In the genomic region with DNA sequence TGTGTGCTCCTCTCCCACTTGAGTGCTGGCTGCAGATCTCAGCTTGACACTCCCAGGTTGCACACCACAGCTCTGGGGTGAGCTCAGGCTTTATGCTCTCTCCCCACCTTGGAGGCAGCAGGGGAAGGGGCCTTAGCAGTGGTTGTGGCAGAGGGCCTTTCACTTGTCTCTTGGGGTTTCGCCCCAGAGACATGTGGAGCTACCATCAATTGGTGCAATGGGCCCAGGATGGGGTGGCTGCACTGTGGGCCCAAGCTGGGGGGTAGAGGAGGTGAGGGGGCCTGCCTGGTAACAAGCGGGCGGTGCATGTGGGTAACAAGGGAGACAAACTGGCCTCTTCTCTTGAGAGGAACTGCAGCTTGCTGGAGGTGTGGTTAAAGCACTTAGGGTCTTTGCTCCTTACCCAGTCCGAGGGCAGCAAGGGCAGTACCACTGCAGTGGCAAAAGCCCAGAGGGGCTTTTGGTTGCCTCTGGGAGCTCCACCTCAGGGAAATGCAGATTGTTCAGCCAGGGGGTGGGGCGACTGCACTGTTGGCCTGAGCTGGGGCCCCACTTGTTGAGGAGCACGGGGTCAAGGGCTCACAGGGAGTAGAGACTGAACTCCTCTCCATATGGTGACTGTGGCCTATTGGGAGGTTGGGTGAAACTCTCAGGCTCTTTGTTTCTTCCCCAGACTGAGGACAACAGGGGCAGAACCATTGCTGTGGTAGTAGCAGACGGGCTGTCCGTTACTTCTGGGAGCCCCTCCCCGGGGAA, we compare ENCODE assay signal across 28 cellular contexts. TPM values are rescaled to one million over a fixed set of nuclear protein-coding genes. Genes with fewer than 3 reads are reported as not detected.
DNase-seq lines count a peak whose midpoint lies in the region; ATAC-seq and TF ChIP-seq lines count a peak whose summit lies in the region.
"Had no signal": no experiment of that assay in that cellular context is flagged by ENCODE, and none has a peak within 500 bp of the region (broad histone marks: within the 10 kb centered on the region; RNA-seq: fewer than 3 reads in every experiment).

No MANE protein-coding gene starts in this region.

- no peak overlapping the region for H3K4me2 ChIP-seq in Karpas-422 (ENCODE audit: low read depth, low read length, poor library complexity, severe bottlenecking)
- H3K4me2 ChIP-seq: A549, BLaER1 had no signal

- peaks cover 84% of the 10 kb centered on the region for H3K36me3 Mint-ChIP-seq in nephron progenitor cell (ENCODE audit: low read depth)
- H3K36me3 Mint-ChIP-seq: CD14-positive monocyte; CD4-positive, alpha-beta memory T cell; CD4-positive, CD25-positive, alpha-beta regulatory T cell; CD8-positive, alpha-beta memory T cell had no signal

- H3K4me1 ChIP-seq in left ventricle myocardium inferior (no peaks in the 10 kb centered on the region), Karpas-422 (ENCODE audit: low read length) (no peaks in the 10 kb centered on the region), spleen (no peaks in the 10 kb centered on the region)
- H3K4me1 ChIP-seq: A549, BE2C, BLaER1 had no signal

- TF ChIP-seq CTCF in left ventricle myocardium inferior (IDR thresholded peaks at IDR 0.05; ENCODE audit: borderline replicate concordance): no peak
- no peak for TF ChIP-seq CTCF in nephron progenitor cell (IDR thresholded peaks at IDR 0.05)
- no peak for TF ChIP-seq CTCF in spleen (IDR thresholded peaks at IDR 0.05 in 8 of 11, conservative IDR thresholded peaks at IDR 0.05 in 3 of 11)

- H4K20me1 ChIP-seq in Karpas-422 (ENCODE audit: insufficient read depth, low read depth, low read length): no peaks in the 10 kb centered on the region
- H4K20me1 ChIP-seq: BLaER1 had no signal

- 71 to 100% (median 79%) methylated on average over 3 to 9 of the region's 9 CpGs for WGBS in spleen, 5 donors

- no peaks in the 10 kb centered on the region for H3K4me1 Mint-ChIP-seq in nephron progenitor cell
- H3K4me1 Mint-ChIP-seq: CD14-positive monocyte; CD4-positive, alpha-beta memory T cell; CD4-positive, CD25-positive, alpha-beta regulatory T cell; CD8-positive, alpha-beta memory T cell had no signal

- H3K27me3 ChIP-seq in left ventricle myocardium inferior (ENCODE audit: low read depth) (no peaks in the 10 kb centered on the region), Karpas-422 (ENCODE audit: low read length) (no peaks in the 10 kb centered on the region), spleen (replicated peaks in 1 of 7) (no peaks in the 10 kb centered on the region)
- H3K27me3 ChIP-seq: BE2C had no signal

- peaks cover 82% of the 10 kb centered on the region for H3K9me3 Mint-ChIP-seq in nephron progenitor cell

- no peak overlapping the region for H3K4me3 ChIP-seq in left ventricle myocardium inferior
- no peak overlapping the region for H3K4me3 ChIP-seq in Karpas-422 (ENCODE audit: low read length)
- H3K4me3 ChIP-seq in spleen: no peak overlapping the region
- H3K4me3 ChIP-seq: A549, BLaER1, GM12878 had no signal

- no peaks in the 10 kb centered on the region for H3K27me3 Mint-ChIP-seq in nephron progenitor cell (ENCODE audit: low read depth, poor library complexity)
- H3K27me3 Mint-ChIP-seq: CD4-positive, CD25-positive, alpha-beta regulatory T cell had no signal

- no peak for TF ChIP-seq POLR2A in spleen (IDR thresholded peaks at IDR 0.05)

- H3K36me3 ChIP-seq in left ventricle myocardium inferior (no peaks in the 10 kb centered on the region), Karpas-422 (ENCODE audit: insufficient read depth, low read length) (no peaks in the 10 kb centered on the region), spleen (no peaks in the 10 kb centered on the region)
- H3K36me3 ChIP-seq: BE2C, BLaER1 had no signal

- DNase-seq in Right ventricle myocardium inferior (ENCODE audit: missing footprints): peak; percentile 21
- DNase-seq in left ventricle myocardium inferior: no peak
- DNase-seq in Karpas-422: peak; percentile 1
- no peak for DNase-seq in nephron progenitor cell
- DNase-seq in spleen: peak; percentile 53
- no peak for DNase-seq in AG08396 (ENCODE audit: low spot score)
- DNase-seq: BE2C; C1 segment of cervical spinal cord; CD4-positive, alpha-beta memory T cell; CD4-positive, CD25-positive, alpha-beta regulatory T cell; CD8-positive, alpha-beta memory T cell; COR-L47; DMS 273 treated with DMSO at 0.1 percent for 48 hours; DMS153; DMS53; DMS79; DND-41; EL; GDM1 had no signal

- H3K27ac Mint-ChIP-seq in nephron progenitor cell: peak overlapping the region; percentile 48
- H3K27ac Mint-ChIP-seq: CD14-positive monocyte; CD4-positive, alpha-beta memory T cell; CD4-positive, CD25-positive, alpha-beta regulatory T cell; CD8-positive, alpha-beta memory T cell had no signal

- H3K9ac ChIP-seq in Karpas-422 (ENCODE audit: low read length): no peak overlapping the region
- H3K9ac ChIP-seq: BLaER1 had no signal

- H3K27ac ChIP-seq in left ventricle myocardium inferior (replicated peaks) (no peak overlapping the region), Karpas-422 (ENCODE audit: low read length) (no peak overlapping the region), spleen (no peak overlapping the region)
- H3K27ac ChIP-seq: 22Rv1, A549, BLaER1 had no signal

- no peak overlapping the region for H2AFZ ChIP-seq in Karpas-422 (ENCODE audit: low read length)

- H3K9me2 ChIP-seq in Karpas-422 (replicated peaks; ENCODE audit: insufficient read depth, low read length): no peaks in the 10 kb centered on the region

- intact Hi-C loops in Right ventricle myocardium inferior (cut with DNase I) (no loop called here), left ventricle myocardium inferior (cut with micrococcal nuclease) (no loop called here), spleen (cut with DNase I; ENCODE audit: low total_unique reads) (no loop called here)

- H3K9me3 ChIP-seq in left ventricle myocardium inferior (replicated peaks) (no peaks in the 10 kb centered on the region), Karpas-422 (ENCODE audit: low read length) (no peaks in the 10 kb centered on the region), spleen (peaks cover 0 to 10% (median 0%) of the 10 kb centered on the region in 8 donors)
- H3K9me3 ChIP-seq: BE2C had no signal

- no peaks in the 10 kb centered on the region for H3K79me2 ChIP-seq in Karpas-422 (ENCODE audit: low read length)

- no peak overlapping the region for H3K4me3 Mint-ChIP-seq in nephron progenitor cell
- H3K4me3 Mint-ChIP-seq: CD14-positive monocyte; CD4-positive, alpha-beta memory T cell; CD4-positive, CD25-positive, alpha-beta regulatory T cell; CD8-positive, alpha-beta memory T cell had no signal

- no peak for ATAC-seq in Right ventricle myocardium inferior
- ATAC-seq in HG02938 (IDR thresholded peaks at IDR 0.05; ENCODE audit: unreplicated experiment): no peak
- ATAC-seq: A549, GM12878 had no signal

RNA-seq across cellular contexts. Expression of gene OR13H1, which starts 30.5 kb away (rescaled TPM):
- total RNA-seq in Right ventricle myocardium inferior: not detected
- total RNA-seq in left ventricle myocardium inferior: not detected
- not detected in 2 replicates for total RNA-seq in Karpas-422 (2014; rRNA removed; shearing (Covaris generic); ENCODE audit: low replicate concordance)
- total RNA-seq in spleen: not detected
- not detected for polyA plus RNA-seq in spleen
- total RNA-seq: A172; CD4-positive, alpha-beta memory T cell; CD4-positive, CD25-positive, alpha-beta regulatory T cell; CD8-positive, alpha-beta memory T cell; Daoy; G401; GM12878 had no signal
- polyA plus RNA-seq: A549; CD14-positive monocyte; CD4-positive, alpha-beta memory T cell; CD4-positive, CD25-positive, alpha-beta regulatory T cell; CD8-positive, alpha-beta memory T cell; GM12878 had no signal

Comparison
In these comparisons a context has a peak if more than half of its experiments do, and no peak if none do; other contexts are left out.
1. DNase-seq: peak in Right ventricle myocardium inferior (single experiment), Karpas-422 (single experiment) and spleen (single experiment); none in left ventricle myocardium inferior (single experiment), nephron progenitor cell (single experiment) and AG08396 (single experiment).